In the genomic region with DNA sequence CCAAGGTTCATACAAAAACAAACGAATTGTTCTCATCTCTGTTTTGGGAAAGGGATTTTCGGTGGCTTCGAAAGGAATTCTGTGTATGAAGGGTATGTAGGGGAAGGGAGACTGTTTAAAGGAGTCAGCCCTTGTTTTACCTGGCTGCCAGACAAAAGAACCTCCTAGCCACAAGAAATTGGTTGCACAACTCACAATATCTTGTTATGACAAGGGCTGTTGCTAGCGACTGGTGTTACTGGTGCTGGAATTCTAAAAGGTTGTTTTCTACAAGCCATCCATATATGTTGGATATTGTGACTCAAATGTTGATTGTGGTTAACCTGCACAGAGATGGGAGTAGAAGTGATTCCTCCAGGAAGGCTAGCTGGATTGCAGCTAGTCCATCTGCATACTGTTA, we compare ENCODE assay signal across 20 cellular contexts. TPM values are rescaled to one million over a fixed set of nuclear protein-coding genes. Genes with fewer than 3 reads are reported as not detected.
DNase-seq lines count a peak whose midpoint lies in the region; TF ChIP-seq lines count a peak whose summit lies in the region.
"Had no signal": no experiment of that assay in that cellular context is flagged by ENCODE, and none has a peak within 500 bp of the region (broad histone marks: within the 10 kb centered on the region; RNA-seq: fewer than 3 reads in every experiment).

No MANE protein-coding gene starts in this region.

- H4K20me1 ChIP-seq in mammary epithelial cell (ENCODE audit: insufficient read depth, low read length), result no peaks in the 10 kb centered on the region

- H3K36me3 Mint-ChIP-seq in MCF 10A (ENCODE audit: insufficient read depth, unreplicated experiment), result no peaks in the 10 kb centered on the region
- H3K36me3 Mint-ChIP-seq in activated T-helper 2 cell treated with anti-CD3 and anti-CD28 coated beads, Interferon-gamma antibody, Interleukin-2, Interleukin-4, amounts not matched to agents 10 μg/mL and 5 μg/mL and 100 μg/mL, durations not matched to agents 14 hours and 24 hours and 36 hours (ENCODE audit: low read depth), result no peaks in the 10 kb centered on the region

- H3K27me3 ChIP-seq in breast epithelium (no peaks in the 10 kb centered on the region), mammary epithelial cell (ENCODE audit: insufficient read depth, low read length) (no peaks in the 10 kb centered on the region)
- H3K27me3 ChIP-seq: cardiac muscle cell, MG63 had no signal

- CTCF ChIA-PET in MCF 10A (lab: Yijun Ruan, JAX) (interaction anchor here (0.5 kb wide), 1 partner anchor 49 kb away, joined by 3 read pairs; no protein-coding TSS in a partner anchor), mammary epithelial cell (lab: Charles Lee; ENCODE audit: low non-redundant PET) (no interaction called here)

- H3K4me3 Mint-ChIP-seq in MCF 10A (ENCODE audit: unreplicated experiment), result peak overlapping the region; percentile 58
- H3K4me3 Mint-ChIP-seq in activated T-helper 2 cell treated with anti-CD3 and anti-CD28 coated beads, Interferon-gamma antibody, Interleukin-2, Interleukin-4, amounts not matched to agents 10 μg/mL and 5 μg/mL and 100 μg/mL, durations not matched to agents 14 hours and 24 hours and 36 hours (ENCODE audit: low read depth), result no peak overlapping the region
- H3K4me3 Mint-ChIP-seq: activated CD4-positive, alpha-beta memory T cell treated with anti-CD3 and anti-CD28 coated beads, Interleukin-2, amount 10 ng/mL, durations not matched to agents 7 days and 5 days; endodermal cell; neural crest cell had no signal

- H3K4me3 ChIP-seq in breast epithelium (no peak overlapping the region), mammary epithelial cell (replicated peaks in 1 of 3; ENCODE audit: insufficient read depth in 1 of 3, low read depth in 2 of 3, low read length in 3 of 3) (no peak overlapping the region)
- H3K4me3 ChIP-seq: cardiac muscle cell, GM12878, MG63 had no signal

- TF ChIP-seq CTCF in MCF 10A (IDR thresholded peaks at IDR 0.05; ENCODE audit: unreplicated experiment), result no peak
- TF ChIP-seq CTCF in breast epithelium (IDR thresholded peaks at IDR 0.05), result no peak
- TF ChIP-seq CTCF in mammary epithelial cell (conservative IDR thresholded peaks at IDR 0.05 in 1 of 2, IDR thresholded peaks at IDR 0.05 in 1 of 2; ENCODE audit: extremely low read depth in 1 of 2, insufficient read depth in 1 of 2, low read depth in 1 of 2, low read length in 2 of 2), result no peak

- peak; percentile 76 for DNase-seq in MCF 10A (ENCODE audit: unreplicated experiment)
- no peak for DNase-seq in breast epithelium (ENCODE audit: low spot score in 2 of 2)
- DNase-seq in mammary epithelial cell, result peak; percentile 85
- peak; percentile 73 for DNase-seq in kidney tubule cell (ENCODE audit: low spot score)
- DNase-seq in germinal center (ENCODE audit: low spot score), result no peak
- no peak for DNase-seq in NCI-H1930 (lab: John Stamatoyannopoulos, UW)
- no peak for DNase-seq in activated T-helper 2 cell treated with anti-CD3 and anti-CD28 coated beads, Interferon-gamma antibody, Interleukin-2, Interleukin-4, amounts not matched to agents 10 μg/mL and 5 μg/mL and 100 μg/mL, durations not matched to agents 14 hours and 24 hours and 36 hours (ENCODE audit: low spot score)
- DNase-seq in stimulated activated CD4-positive, alpha-beta T cell treated with anti-CD3 and anti-CD28 coated beads, Interleukin-12 subunit alpha, Interleukin-12 subunit beta, amount 100 ng/mL, for 4 hours, result no peak
- DNase-seq: activated CD4-positive, alpha-beta memory T cell treated with anti-CD3 and anti-CD28 coated beads, Interleukin-2, amount 10 ng/mL, durations not matched to agents 7 days and 5 days; activated effector memory CD4-positive, alpha-beta T cell treated with Interleukin-2 at 50 U/mL for 16 hours; DMS53; endodermal cell; left ventricle myocardium superior; MG63; NCI-H2107; SIG-M5; small intestine had no signal

- intact Hi-C loops in MCF 10A (cut with micrococcal nuclease), result loop anchor here (2.0 to 10.0 kb wide), 3 partner anchors 34 to 356 kb away; a partner anchor contains a TSS
- intact Hi-C loops in breast epithelium (cut with DNase I; ENCODE audit: low total_unique reads), result no loop called here
- intact Hi-C loops in mammary epithelial cell (cut with micrococcal nuclease), result loop anchor here (5.0 kb wide), 1 partner anchor 303 kb away; no protein-coding TSS in a partner anchor
- intact Hi-C loops in activated T-helper 2 cell treated with anti-CD3 and anti-CD28 coated beads, Interferon-gamma antibody, Interleukin-2, Interleukin-4, amounts not matched to agents 10 μg/mL and 5 μg/mL and 100 μg/mL, durations not matched to agents 14 hours and 24 hours and 36 hours (cut with micrococcal nuclease), result no loop called here

- WGBS in mammary epithelial cell (ENCODE audit: low coverage, missing lambda C conversion rate), result 6% methylated on average over 4 of the region's 4 CpGs

- BruUV-seq in MCF 10A (replicated peaks; lab: Mats Ljungman, UMichigan) (no TSS peak), mammary epithelial cell (replicated peaks; lab: Mats Ljungman, UMichigan) (no TSS peak)

- H3K79me2 ChIP-seq in mammary epithelial cell (ENCODE audit: insufficient read depth, low read length), result no peaks in the 10 kb centered on the region

- H3K4me1 ChIP-seq in breast epithelium, result peaks cover 0 to 5% of the 10 kb centered on the region in 2 donors
- H3K4me1 ChIP-seq in mammary epithelial cell (ENCODE audit: insufficient read depth, low read length), result peaks cover 23% of the 10 kb centered on the region

- no peaks in the 10 kb centered on the region for H3K9me3 Mint-ChIP-seq in MCF 10A (ENCODE audit: unreplicated experiment)
- H3K9me3 Mint-ChIP-seq in activated T-helper 2 cell treated with anti-CD3 and anti-CD28 coated beads, Interferon-gamma antibody, Interleukin-2, Interleukin-4, amounts not matched to agents 10 μg/mL and 5 μg/mL and 100 μg/mL, durations not matched to agents 14 hours and 24 hours and 36 hours, result no peaks in the 10 kb centered on the region
- H3K9me3 Mint-ChIP-seq: endodermal cell had no signal

- no peak for TF ChIP-seq POLR2A in breast epithelium (IDR thresholded peaks at IDR 0.05)

- in situ Hi-C loops in mammary epithelial cell (cut with MboI; ENCODE audit: low sequenced_read_pairs in 2 of 2), result no loop called here

- H3K4me2 ChIP-seq in mammary epithelial cell (ENCODE audit: insufficient read depth, low read depth, low read length), result peak overlapping the region; percentile 34

- peak overlapping the region; percentile 94 for H3K27ac Mint-ChIP-seq in MCF 10A (ENCODE audit: low read depth, unreplicated experiment)
- H3K27ac Mint-ChIP-seq in activated T-helper 2 cell treated with anti-CD3 and anti-CD28 coated beads, Interferon-gamma antibody, Interleukin-2, Interleukin-4, amounts not matched to agents 10 μg/mL and 5 μg/mL and 100 μg/mL, durations not matched to agents 14 hours and 24 hours and 36 hours, result no peak overlapping the region
- H3K27ac Mint-ChIP-seq: activated CD4-positive, alpha-beta memory T cell treated with anti-CD3 and anti-CD28 coated beads, Interleukin-2, amount 10 ng/mL, durations not matched to agents 7 days and 5 days; endodermal cell had no signal

- POLR2A ChIA-PET in MCF 10A (lab: Yijun Ruan, JAX), result interaction anchor here (0.9 to 3.5 kb wide), 3 partner anchors 17 to 1449 kb away, joined by 4 to 83 read pairs (median 6); a partner anchor contains a TSS

- H3K27me3 Mint-ChIP-seq in MCF 10A (ENCODE audit: insufficient read depth, unreplicated experiment), result no peaks in the 10 kb centered on the region
- H3K27me3 Mint-ChIP-seq in activated T-helper 2 cell treated with anti-CD3 and anti-CD28 coated beads, Interferon-gamma antibody, Interleukin-2, Interleukin-4, amounts not matched to agents 10 μg/mL and 5 μg/mL and 100 μg/mL, durations not matched to agents 14 hours and 24 hours and 36 hours (ENCODE audit: low read depth), result peaks cover 4% of the 10 kb centered on the region
- H3K27me3 Mint-ChIP-seq: activated CD4-positive, alpha-beta memory T cell treated with anti-CD3 and anti-CD28 coated beads, Interleukin-2, amount 10 ng/mL, durations not matched to agents 7 days and 5 days had no signal

- dilution Hi-C loops in mammary epithelial cell (cut with HindIII; ENCODE audit: low sequenced_read_pairs), result no loop called here

- peaks cover 33% of the 10 kb centered on the region for H3K4me1 Mint-ChIP-seq in MCF 10A (ENCODE audit: insufficient read depth, unreplicated experiment)
- H3K4me1 Mint-ChIP-seq in activated T-helper 2 cell treated with anti-CD3 and anti-CD28 coated beads, Interferon-gamma antibody, Interleukin-2, Interleukin-4, amounts not matched to agents 10 μg/mL and 5 μg/mL and 100 μg/mL, durations not matched to agents 14 hours and 24 hours and 36 hours (ENCODE audit: low read depth), result no peaks in the 10 kb centered on the region
- H3K4me1 Mint-ChIP-seq: activated CD4-positive, alpha-beta memory T cell treated with anti-CD3 and anti-CD28 coated beads, Interleukin-2, amount 10 ng/mL, durations not matched to agents 7 days and 5 days; endodermal cell had no signal

- H2AFZ ChIP-seq in mammary epithelial cell (ENCODE audit: low read depth, low read length), result no peak overlapping the region

- H3K9ac ChIP-seq in mammary epithelial cell (ENCODE audit: insufficient read depth, low read length), result peak overlapping the region; percentile 59

- H3K36me3 ChIP-seq in breast epithelium, result no peaks in the 10 kb centered on the region
- H3K36me3 ChIP-seq in mammary epithelial cell (ENCODE audit: insufficient read depth, low read length), result no peaks in the 10 kb centered on the region
- H3K36me3 ChIP-seq: cardiac muscle cell, MG63 had no signal

- peak overlapping the region in 1 of 2 donors; percentile 45 for H3K27ac ChIP-seq in breast epithelium
- peak overlapping the region; percentile 45 for H3K27ac ChIP-seq in mammary epithelial cell (ENCODE audit: insufficient read depth, low read depth, low read length)
- H3K27ac ChIP-seq: cardiac muscle cell had no signal

- H3K9me3 ChIP-seq in breast epithelium (no peaks in the 10 kb centered on the region), mammary epithelial cell (replicated peaks; ENCODE audit: insufficient read depth, low read length) (no peaks in the 10 kb centered on the region)
- H3K9me3 ChIP-seq: MG63 had no signal

RNA-seq across cellular contexts. Expression of a gene that starts 34.6 kb away (rescaled TPM):
- 50.4 and 62.0 TPM in 2 replicates for total RNA-seq in MCF 10A (2022)
- 100 to 1,000 TPM; 211 to 342 (median 300) TPM for total RNA-seq in breast epithelium
- total RNA-seq in mammary epithelial cell, result 10 to 100 TPM; 26.4 to 55.8 TPM
- 17.9 TPM for polyA plus RNA-seq in mammary epithelial cell
- 6.6 TPM for polyA minus RNA-seq in mammary epithelial cell
- 36.0 and 43.6 TPM in 2 replicates for total RNA-seq in activated T-helper 2 cell treated with anti-CD3 and anti-CD28 coated beads, Interferon-gamma antibody, Interleukin-2, Interleukin-4, amounts not matched to agents 10 μg/mL and 5 μg/mL and 100 μg/mL, durations not matched to agents 14 hours and 24 hours and 36 hours

Comparison
In these comparisons a context has a peak if more than half of its experiments do, and no peak if none do; other contexts are left out.
1. DNase-seq: peak in MCF 10A (single experiment), mammary epithelial cell (single experiment) and kidney tubule cell (single experiment); none in breast epithelium (0 of 2), germinal center (single experiment), NCI-H1930 (0 of 2), activated T-helper 2 cell treated with anti-CD3 and anti-CD28 coated beads, Interferon-gamma antibody, Interleukin-2, Interleukin-4, amounts not matched to agents 10 μg/mL and 5 μg/mL and 100 μg/mL, durations not matched to agents 14 hours and 24 hours and 36 hours (single experiment) and stimulated activated CD4-positive, alpha-beta T cell treated with anti-CD3 and anti-CD28 coated beads, Interleukin-12 subunit alpha, Interleukin-12 subunit beta, amount 100 ng/mL, for 4 hours (single experiment).
2. intact Hi-C loops: an anchor here in MCF 10A (2.0 to 10.0 kb wide) and mammary epithelial cell (5.0 kb wide); none called in breast epithelium and activated T-helper 2 cell treated with anti-CD3 and anti-CD28 coated beads, Interferon-gamma antibody, Interleukin-2, Interleukin-4, amounts not matched to agents 10 μg/mL and 5 μg/mL and 100 μg/mL, durations not matched to agents 14 hours and 24 hours and 36 hours.